10 cellular contexts compared by ENCODE assay signal in the genomic region with DNA sequence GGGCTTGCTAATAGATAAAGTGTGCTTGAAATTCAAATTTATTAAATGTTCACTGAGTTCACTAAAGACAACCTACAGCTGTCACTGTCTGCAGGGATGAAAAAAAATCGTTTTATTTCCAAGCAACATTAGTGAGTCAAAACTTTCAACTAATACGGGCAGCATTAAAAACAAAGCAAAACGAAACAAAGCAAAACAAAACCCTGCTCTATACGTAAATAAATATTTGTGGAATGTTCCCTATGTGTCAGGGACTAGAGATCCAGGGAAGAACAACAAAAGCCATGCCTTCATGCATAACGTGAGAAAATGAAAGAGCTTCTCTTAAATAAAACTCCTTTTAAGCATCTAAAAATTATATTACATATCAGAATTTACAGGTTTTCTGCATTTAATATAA. TPM values are rescaled to one million over a fixed set of nuclear protein-coding genes. Genes with fewer than 3 reads are reported as not detected.
DNase-seq lines count a peak whose midpoint lies in the region; ATAC-seq lines count a peak whose summit lies in the region.
"Had no signal": no experiment of that assay in that cellular context is flagged by ENCODE, and none has a peak within 500 bp of the region (broad histone marks: within the 10 kb centered on the region; RNA-seq: fewer than 3 reads in every experiment).

No MANE protein-coding gene starts in this region.

- peaks cover 15 to 18% (median 17%) of the 10 kb centered on the region in 3 donors for H3K4me1 Mint-ChIP-seq in T-cell

- H3K9me3 Mint-ChIP-seq in T-cell = no peaks in the 10 kb centered on the region

- CTCF ChIA-PET in T-cell (lab: Charles Lee) = no interaction called here

- H3K36me3 Mint-ChIP-seq in T-cell = no peaks in the 10 kb centered on the region

- peak overlapping the region; percentile 26 to 62 (median 32) for H3K4me3 Mint-ChIP-seq in T-cell

- no peak overlapping the region for H3K27ac Mint-ChIP-seq in T-cell

- H3K4me3 ChIP-seq in skeletal muscle cell (ENCODE audit: low read depth, low read length) = peak overlapping the region; percentile 63

- DNase-seq in T-cell = no peak
- peak; percentile 7 for DNase-seq in globus pallidus (ENCODE audit: low spot score)
- DNase-seq in skeletal muscle cell (ENCODE audit: low read depth) = no peak
- no peak for DNase-seq in NK-92 treated with Interleukin-12 subunit alpha and Interleukin-12 subunit beta, amount 100 ng/mL, for 24 hours (lab: John Stamatoyannopoulos, UW)
- DNase-seq in H4 (ENCODE audit: low spot score) = no peak
- DNase-seq: NCI-H2171 treated with DMSO at 0.1 percent for 48 hours; stimulated activated CD4-positive, alpha-beta T cell treated with anti-CD3 and anti-CD28 coated beads, Interleukin-4, amount 100 ng/mL, for 24 hours had no signal

- ATAC-seq in GM18907 (IDR thresholded peaks at IDR 0.05; ENCODE audit: unreplicated experiment) (peak; percentile 10), T-cell (replicated peaks in 1 of 4) (no peak), GM21717 (IDR thresholded peaks at IDR 0.05; ENCODE audit: unreplicated experiment) (no peak), HG02763 (IDR thresholded peaks at IDR 0.05; ENCODE audit: unreplicated experiment) (no peak)

- POLR2A ChIA-PET in T-cell (lab: Charles Lee) = interaction anchor here in 1 of 2 donors (0.6 kb wide), 1 partner anchor 88 kb away, joined by 3 read pairs; a partner anchor contains a TSS

- peaks cover 45 to 53% of the 10 kb centered on the region in 2 donors for H3K27me3 Mint-ChIP-seq in T-cell

RNA-seq across cellular contexts. Expression of a gene that starts 0.6 kb away (rescaled TPM):
- total RNA-seq in T-cell = not detected
- 0.29 and 2.8 TPM in 2 replicates for total RNA-seq in H4 (2014; rRNA removed; shearing (Covaris generic))

RNA-seq across cellular contexts. Expression of a gene that starts 49.3 kb away (rescaled TPM):
- not detected for total RNA-seq in T-cell
- not detected in 2 replicates for total RNA-seq in H4 (2014; rRNA removed; shearing (Covaris generic))
